21 cellular contexts compared by ENCODE assay signal in the genomic region with DNA sequence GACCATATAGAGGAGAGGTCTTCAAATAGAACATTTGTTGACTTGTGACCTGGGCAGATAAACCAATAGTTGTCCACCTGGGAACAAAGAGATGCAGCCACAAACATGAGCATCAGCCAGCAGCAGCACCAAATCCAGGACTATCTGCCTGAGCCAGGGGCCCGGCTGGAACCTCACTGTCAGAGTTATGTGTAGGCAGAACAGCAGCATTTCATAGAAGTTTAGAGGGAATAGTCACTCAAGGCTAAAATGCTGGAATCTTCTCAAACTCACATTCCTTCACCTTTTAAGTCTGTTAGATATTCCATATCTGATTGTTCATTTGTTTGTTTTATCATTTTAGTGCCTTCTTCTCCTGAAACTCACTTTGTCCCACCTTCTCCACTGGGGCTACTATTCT.
DNase-seq lines count a peak whose midpoint lies in the region; ATAC-seq, FAIRE-seq and TF ChIP-seq lines count a peak whose summit lies in the region.
"Had no signal": no experiment of that assay in that cellular context is flagged by ENCODE, and none has a peak within 500 bp of the region (broad histone marks: within the 10 kb centered on the region; RNA-seq: fewer than 3 reads in every experiment).

No MANE protein-coding gene starts in this region.

- H4K8ac ChIP-seq in neuronal stem cell (ENCODE audit: low read depth, low read length) = no peak overlapping the region

- TF ChIP-seq POLR2A in GM12878 (IDR thresholded peaks at IDR 0.05; ENCODE audit: low read depth, low read length) = no peak
- no peak for TF ChIP-seq POLR2A in Peyer's patch (IDR thresholded peaks at IDR 0.05)

- TF ChIP-seq EP300 in GM12878 (IDR thresholded peaks at IDR 0.05; ENCODE audit: borderline replicate concordance in 1 of 2, control insufficient read depth in 1 of 2, low read depth in 2 of 2, low read length in 2 of 2) = no peak

- H3K4ac ChIP-seq in neuronal stem cell (ENCODE audit: low read length) = no peak overlapping the region

- H3K4me1 Mint-ChIP-seq in GM23338 = peaks cover 10% of the 10 kb centered on the region
- H3K4me1 Mint-ChIP-seq: CD4-positive, CD25-positive, alpha-beta regulatory T cell had no signal

- H3K14ac ChIP-seq in neuronal stem cell (ENCODE audit: low read length) = no peak overlapping the region

- SMC1A ChIA-PET in GM12878 (lab: Charles Lee; ENCODE audit: uncharacterized antibody, unreplicated experiment) = no interaction called here

- H3K36me3 ChIP-seq in GM23338 (ENCODE audit: insufficient read depth) (no peaks in the 10 kb centered on the region; the same call in 1 of the 2 replicates), GM12878 (ENCODE audit: control insufficient read depth in 2 of 2, insufficient read depth in 2 of 2, low read length in 1 of 2) (no peaks in the 10 kb centered on the region), neuronal stem cell (replicated peaks in 1 of 2; ENCODE audit: control insufficient read depth in 2 of 2, insufficient read depth in 2 of 2, low read length in 2 of 2) (no peaks in the 10 kb centered on the region), Peyer's patch (no peaks in the 10 kb centered on the region)
- H3K36me3 ChIP-seq: BLaER1 had no signal

- H2BK15ac ChIP-seq in neuronal stem cell (ENCODE audit: low read length) = no peak overlapping the region

- H4K20me1 ChIP-seq in GM23338 (replicated peaks; ENCODE audit: insufficient read depth) = no peaks in the 10 kb centered on the region
- no peaks in the 10 kb centered on the region for H4K20me1 ChIP-seq in GM12878 (ENCODE audit: control insufficient read depth, insufficient read depth)
- H4K20me1 ChIP-seq: BLaER1 had no signal

- H3F3A ChIP-seq in GM23338 (replicated peaks; ENCODE audit: low read depth) = no peaks in the 10 kb centered on the region

- no peaks in the 10 kb centered on the region for H3K9me3 Mint-ChIP-seq in GM23338

- H3K27ac ChIP-seq in GM23338 (ENCODE audit: low read depth) = no peak overlapping the region
- H3K27ac ChIP-seq in GM12878 (ENCODE audit: control insufficient read depth, insufficient read depth) = no peak overlapping the region
- no peak overlapping the region for H3K27ac ChIP-seq in neuronal stem cell (replicated peaks; ENCODE audit: low read length)
- no peak overlapping the region for H3K27ac ChIP-seq in Peyer's patch
- H3K27ac ChIP-seq: BLaER1, HL-60 had no signal

- H3K9ac ChIP-seq in GM12878 (ENCODE audit: control insufficient read depth, insufficient read depth, low read length) = no peak overlapping the region
- H3K9ac ChIP-seq in neuronal stem cell (ENCODE audit: low read depth, low read length, poor library complexity) = no peak overlapping the region
- H3K9ac ChIP-seq: BLaER1, SK-N-SH had no signal

- no peak overlapping the region for H2BK120ac ChIP-seq in neuronal stem cell (ENCODE audit: low read depth, low read length)

- BruUV-seq in GM12878 (replicated peaks; lab: Mats Ljungman, UMichigan) = no TSS peak

- CTCF ChIA-PET in GM12878 (lab: Yijun Ruan, JAX) = no interaction called here

- DNase-seq in EH (ENCODE audit: low read depth) = peak; percentile 65
- DNase-seq in GM23338 (ENCODE audit: low spot score) = no peak
- DNase-seq in GM12878 (ENCODE audit: low read depth, low spot score) = no peak
- no peak for DNase-seq in neuronal stem cell (ENCODE audit: low spot score)
- no peak for DNase-seq in NCI-H2029 (lab: John Stamatoyannopoulos, UW)
- no peak for DNase-seq in islet precursor cell
- no peak for DNase-seq in Peyer's patch
- DNase-seq: CD4-positive, CD25-positive, alpha-beta regulatory T cell; DND-41; HCEC 1CT; Karpas-422; NCI-H1092; NCI-H187 treated with DMSO at 0.1 percent for 48 hours; NCI-H2107; NCI-H446 treated with DMSO at 0.1 percent for 48 hours; NCI-H526; SK-N-SH had no signal

- no peak overlapping the region for H2BK12ac ChIP-seq in neuronal stem cell (ENCODE audit: low read length)

- in situ Hi-C loops in GM12878 (cut with MboI) = no loop called here

- H3K4me2 ChIP-seq in GM23338 (no peak overlapping the region), GM12878 (ENCODE audit: control insufficient read depth, insufficient read depth) (no peak overlapping the region), neuronal stem cell (ENCODE audit: insufficient read depth, low read length, poor library complexity, severe bottlenecking) (no peak overlapping the region)
- H3K4me2 ChIP-seq: BLaER1, SK-N-SH had no signal

- H3K79me2 ChIP-seq in GM23338 (replicated peaks; ENCODE audit: insufficient read depth) (no peaks in the 10 kb centered on the region), GM12878 (ENCODE audit: control insufficient read depth, insufficient read depth, low read length) (no peaks in the 10 kb centered on the region)

- H3K9me2 ChIP-seq in GM23338 (ENCODE audit: insufficient read depth) = peaks cover 17% of the 10 kb centered on the region
- H3K9me2 ChIP-seq: SK-N-SH had no signal

- WGBS in GM12878 (ENCODE audit: insufficient coverage, insufficient replicate concordance, low lambda C conversion rate, missing lambda C conversion rate) = 0% methylated on average over 1 of the region's 1 CpG
- no CpG with 5 or more reads among the region's 1 CpG for WGBS in neuronal stem cell (ENCODE audit: extremely low coverage in 2 of 2, insufficient read length in 2 of 2, insufficient replicate concordance in 1 of 2), 2 donors

- no peak overlapping the region for H2BK5ac ChIP-seq in neuronal stem cell (ENCODE audit: low read length)

- H3K4me1 ChIP-seq in GM23338 (ENCODE audit: insufficient read depth) (peaks cover 3% of the 10 kb centered on the region; the same call in 1 of the 2 replicates), GM12878 (ENCODE audit: control insufficient read depth, insufficient read depth, low read length) (no peaks in the 10 kb centered on the region), neuronal stem cell (ENCODE audit: control insufficient read depth in 2 of 2, insufficient read depth in 1 of 2, low read depth in 1 of 2, low read length in 2 of 2) (peaks cover 2 to 15% of the 10 kb centered on the region in 2 donors), Peyer's patch (no peaks in the 10 kb centered on the region)
- H3K4me1 ChIP-seq: BLaER1 had no signal

- no peak overlapping the region for H3K18ac ChIP-seq in neuronal stem cell (ENCODE audit: low read length)

- H3K36me3 Mint-ChIP-seq in GM23338 (ENCODE audit: low read depth) = 0 out of 3 replicates have a peak, but pooled peaks cover 2% of the 10 kb centered on the region
- H3K36me3 Mint-ChIP-seq: CD4-positive, CD25-positive, alpha-beta regulatory T cell had no signal

- no peak for TF ChIP-seq RAD21 in GM12878 (IDR thresholded peaks at IDR 0.05; ENCODE audit: insufficient read depth, low read depth, low read length)

- peaks cover 2% of the 10 kb centered on the region for H3K27me3 Mint-ChIP-seq in GM23338 (ENCODE audit: insufficient read depth, low read depth, poor library complexity)
- H3K27me3 Mint-ChIP-seq: CD4-positive, CD25-positive, alpha-beta regulatory T cell had no signal

- no peak overlapping the region for H3K4me3 Mint-ChIP-seq in GM23338
- H3K4me3 Mint-ChIP-seq: CD4-positive, CD25-positive, alpha-beta regulatory T cell had no signal

- H3K4me3 ChIP-seq in GM23338 (no peak overlapping the region), GM12878 (no peak overlapping the region), neuronal stem cell (ENCODE audit: low read length in 2 of 2) (no peak overlapping the region), Peyer's patch (no peak overlapping the region)
- H3K4me3 ChIP-seq: BLaER1 had no signal

- POLR2A ChIA-PET in GM12878 (lab: Charles Lee) = no interaction called here

- no peak overlapping the region for H2AK5ac ChIP-seq in neuronal stem cell (ENCODE audit: low read depth, low read length)

- H3K27me3 ChIP-seq in GM23338 (ENCODE audit: insufficient read depth) (no peaks in the 10 kb centered on the region), GM12878 (replicated peaks in 1 of 2; ENCODE audit: control insufficient read depth in 2 of 2, insufficient read depth in 2 of 2, low read length in 1 of 2) (peaks cover 0 to 6% of the 10 kb centered on the region in 2 experiments; a peak in 2 of 4 replicates), neuronal stem cell (ENCODE audit: control insufficient read depth in 3 of 3, insufficient read depth in 3 of 3, low read depth in 1 of 3, low read length in 3 of 3) (no peaks in the 10 kb centered on the region), Peyer's patch (no peaks in the 10 kb centered on the region)
- H3K27me3 ChIP-seq: BLaER1 had no signal

- H3K79me1 ChIP-seq in neuronal stem cell (ENCODE audit: low read depth, low read length) = no peaks in the 10 kb centered on the region

- no peak overlapping the region for H4K91ac ChIP-seq in neuronal stem cell (ENCODE audit: low read depth, low read length, poor library complexity)

- H3K9me3 ChIP-seq in GM12878 (replicated peaks; ENCODE audit: control insufficient read depth, insufficient read depth, low read length) (no peaks in the 10 kb centered on the region; the same call in 2 of the 3 replicates), neuronal stem cell (replicated peaks in 1 of 2; ENCODE audit: control insufficient read depth in 2 of 2, insufficient read depth in 1 of 2, low read depth in 1 of 2, low read length in 2 of 2) (no peaks in the 10 kb centered on the region), Peyer's patch (no peaks in the 10 kb centered on the region)
- H3K9me3 ChIP-seq: SK-N-SH had no signal

- no peak overlapping the region for H3K23ac ChIP-seq in neuronal stem cell (ENCODE audit: low read depth, low read length, poor library complexity)

- TF ChIP-seq CTCF in GM23338 (conservative IDR thresholded peaks at IDR 0.05; ENCODE audit: low read depth in 2 of 2) = no peak
- TF ChIP-seq CTCF in GM12878 (IDR thresholded peaks at IDR 0.05 in 2 of 3, conservative IDR thresholded peaks at IDR 0.05 in 1 of 3; ENCODE audit: control insufficient read depth in 2 of 3, extremely low read depth in 1 of 3, insufficient read depth in 1 of 3, low read depth in 3 of 3, low read length in 3 of 3) = no peak
- no peak for TF ChIP-seq CTCF in Peyer's patch (IDR thresholded peaks at IDR 0.05)

- intact Hi-C loops in GM12878 (cut with micrococcal nuclease; ENCODE audit: unreplicated experiment) = no loop called here

- RAD21 ChIA-PET in GM12878 (lab: Charles Lee; ENCODE audit: unreplicated experiment) = no interaction called here

- peak; percentile 61 for FAIRE-seq in GM12878 (lab: Jason Lieb, UNC)
- FAIRE-seq: A204.1, H1 had no signal

- no peak overlapping the region for H3K27ac Mint-ChIP-seq in GM23338
- H3K27ac Mint-ChIP-seq: CD4-positive, CD25-positive, alpha-beta regulatory T cell had no signal

- ATAC-seq in GM23338 (no peak), GM12878 (no peak)

- 0 out of 2 replicates have a peak overlapping the region, but pooled peaks have one; percentile 29 for H2AFZ ChIP-seq in GM23338
- no peak overlapping the region for H2AFZ ChIP-seq in GM12878 (ENCODE audit: control insufficient read depth, low read depth, low read length)
- H2AFZ ChIP-seq in neuronal stem cell (ENCODE audit: low read length) = peak overlapping the region; percentile 22

TF ChIP-seq in GM23338, 12 proteins besides CTCF, POLR2A, EP300 and RAD21 (continues in another document):
- no peak for TF ChIP-seq EZH2 (IDR thresholded peaks at IDR 0.05; ENCODE audit: low read depth, unreplicated experiment)

TF ChIP-seq in GM12878, 131 proteins besides CTCF, POLR2A, EP300 and RAD21 (continues in another document):
- TF ChIP-seq SRF (IDR thresholded peaks at IDR 0.05; ENCODE audit: low read depth in 2 of 2, low read length in 2 of 2) = no peak
- TF ChIP-seq GABPA (IDR thresholded peaks at IDR 0.05; ENCODE audit: low read depth) = no peak
- TF ChIP-seq KAT2A (conservative IDR thresholded peaks at IDR 0.05; ENCODE audit: control insufficient read depth, low read depth, low read length) = no peak
